ENCODE assay signal across 8 cellular contexts in the genomic region with DNA sequence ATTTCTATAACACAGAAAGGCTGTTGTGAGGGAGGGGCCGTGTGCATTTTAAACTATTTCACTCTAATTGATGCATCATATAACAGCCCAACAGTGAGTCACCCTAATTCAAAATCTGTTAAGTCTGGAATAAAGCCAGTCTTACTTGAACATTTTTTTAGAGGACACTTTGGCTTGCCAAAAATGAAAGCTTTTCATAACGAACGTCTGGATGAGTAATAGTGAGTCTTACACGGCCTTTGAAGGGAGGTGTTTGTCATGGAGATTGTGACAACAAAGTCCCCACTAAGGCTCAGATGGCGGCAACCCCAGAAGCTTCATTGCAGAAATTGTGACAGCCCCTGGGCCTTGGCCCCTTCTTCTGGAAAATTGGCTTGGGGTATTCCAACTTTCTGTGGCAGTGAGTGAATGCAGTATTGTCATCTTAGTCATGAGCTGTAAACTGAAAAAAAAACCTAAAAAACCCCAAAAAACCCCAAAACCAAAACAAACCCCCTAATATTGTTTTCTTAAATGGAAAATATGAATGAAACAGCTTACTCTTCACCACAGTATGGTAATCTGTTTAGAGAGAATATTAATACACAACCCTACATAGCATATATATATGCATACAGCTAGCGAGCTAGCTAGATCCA.
DNase-seq lines count a peak whose midpoint lies in the region; ATAC-seq and FAIRE-seq lines count a peak whose summit lies in the region.

No MANE protein-coding gene starts in this region.

- ATAC-seq in GM21528 (IDR thresholded peaks at IDR 0.05; ENCODE audit: low FRiP score, unreplicated experiment), result peak; percentile 87

- DNase-seq in DMS79 (lab: John Stamatoyannopoulos, UW) (peak; percentile 20), HTR-8/SVneo (ENCODE audit: insufficient read length, low spot score) (peak; percentile 58), middle frontal gyrus (ENCODE audit: extremely low spot score, low spot score) (peak; percentile 53), NCI-H82 treated with DMSO at 0.1 percent for 48 hours (lab: John Stamatoyannopoulos, UW; ENCODE audit: unreplicated experiment) (no peak)
- DNase-seq in activated CD4-positive, alpha-beta T cell treated with anti-CD3 and anti-CD28 coated beads for 1 hour, result peak; percentile 74
- peak; percentile 80 for DNase-seq in central memory CD4-positive, alpha-beta T cell
- DNase-seq in stimulated activated CD8-positive, alpha-beta memory T cell treated with anti-CD3 and anti-CD28 coated beads, Interleukin-7, amount 100 ng/mL, for 4 hours (ENCODE audit: low read depth in 2 of 2), result peak; percentile 68 to 86

- FAIRE-seq in HTR-8/SVneo (lab: Jason Lieb, UNC), result no peak
